ENCODE assay signal across 9 cellular contexts in genomic region chr2:10091182-10091932, GRCh38. TPM values are rescaled to one million over a fixed set of nuclear protein-coding genes. Genes with fewer than 3 reads are reported as not detected.
DNase-seq lines count a peak whose midpoint lies in the region; ATAC-seq and TF ChIP-seq lines count a peak whose summit lies in the region.
"Had no signal": no experiment of that assay in that cellular context is flagged by ENCODE, and none has a peak within 500 bp of the region (broad histone marks: within the 10 kb centered on the region; RNA-seq: fewer than 3 reads in every experiment).

No MANE protein-coding gene starts in this region.

- TF ChIP-seq CTCF in endodermal cell (conservative IDR thresholded peaks at IDR 0.05) = no peak

- H4K8ac ChIP-seq in mesendoderm (ENCODE audit: low read depth, low read length) = no peak overlapping the region

- H3K27ac Mint-ChIP-seq in activated T-helper 2 cell treated with anti-CD3 and anti-CD28 coated beads, Interferon-gamma antibody, Interleukin-2, Interleukin-4, amounts not matched to agents 10 μg/mL and 5 μg/mL and 100 μg/mL, durations not matched to agents 14 hours and 24 hours and 36 hours = no peak overlapping the region
- peak overlapping the region; percentile 26 for H3K27ac Mint-ChIP-seq in memory B cell
- H3K27ac Mint-ChIP-seq in endodermal cell = no peak overlapping the region

- H3K27me3 Mint-ChIP-seq in activated T-helper 2 cell treated with anti-CD3 and anti-CD28 coated beads, Interferon-gamma antibody, Interleukin-2, Interleukin-4, amounts not matched to agents 10 μg/mL and 5 μg/mL and 100 μg/mL, durations not matched to agents 14 hours and 24 hours and 36 hours (ENCODE audit: low read depth) = peaks cover 52% of the 10 kb centered on the region
- H3K27me3 Mint-ChIP-seq in memory B cell = peaks cover 21% of the 10 kb centered on the region
- peaks cover 18% of the 10 kb centered on the region for H3K27me3 Mint-ChIP-seq in endodermal cell (ENCODE audit: insufficient read depth)

- no peak overlapping the region for H2BK120ac ChIP-seq in mesendoderm (ENCODE audit: low read depth, low read length)

- peaks cover 30 to 49% (median 40%) of the 10 kb centered on the region in 11 experiments for H3K27me3 ChIP-seq in BLaER1 treated with 17β-estradiol and CSF1 and Interleukin-3, amounts not matched to agents 10 nM and 100 nM
- no peaks in the 10 kb centered on the region for H3K27me3 ChIP-seq in mesendoderm (ENCODE audit: insufficient read depth, low read length, poor library complexity)
- H3K27me3 ChIP-seq in endodermal cell (ENCODE audit: control insufficient read depth, insufficient read depth, low read length, poor library complexity, severe bottlenecking) = no peaks in the 10 kb centered on the region
- H3K27me3 ChIP-seq: cardiac muscle cell had no signal

- no peaks in the 10 kb centered on the region for H3K79me2 ChIP-seq in mesendoderm (ENCODE audit: control insufficient read depth, insufficient read depth, low read length)

- peaks cover 13 to 22% (median 19%) of the 10 kb centered on the region in 11 experiments for H3K9me3 ChIP-seq in BLaER1 treated with 17β-estradiol and CSF1 and Interleukin-3, amounts not matched to agents 10 nM and 100 nM (replicated peaks in 1 of 11)
- H3K9me3 ChIP-seq in endodermal cell (ENCODE audit: control insufficient read depth, low read length) = no peaks in the 10 kb centered on the region

- DNase-seq in activated T-helper 2 cell treated with anti-CD3 and anti-CD28 coated beads, Interferon-gamma antibody, Interleukin-2, Interleukin-4, amounts not matched to agents 10 μg/mL and 5 μg/mL and 100 μg/mL, durations not matched to agents 14 hours and 24 hours and 36 hours (ENCODE audit: low spot score) = no peak
- DNase-seq in memory B cell (ENCODE audit: low spot score in 2 of 2) = peak in 1 of 2 donors; percentile 29
- no peak for DNase-seq in NCI-H2227 (lab: John Stamatoyannopoulos, UW; ENCODE audit: unreplicated experiment)
- DNase-seq in mesendoderm = no peak
- DNase-seq in endodermal cell = no peak

- no CpG with 5 or more reads among the region's 52 CpGs for WGBS in mesendoderm (ENCODE audit: extremely low coverage, insufficient coverage, low lambda C conversion rate)
- 95% methylated on average over 27 to 52 of the region's 52 CpGs for WGBS in endodermal cell (ENCODE audit: insufficient coverage in 1 of 2, insufficient read length in 1 of 2), 2 experiments

- peak overlapping the region; percentile 28 to 63 (median 46); a peak in 18 of 20 replicates for H3K4me3 ChIP-seq in BLaER1 treated with 17β-estradiol and CSF1 and Interleukin-3, amounts not matched to agents 10 nM and 100 nM
- H3K4me3 ChIP-seq in mesendoderm (ENCODE audit: low read length) = no peak overlapping the region
- H3K4me3 ChIP-seq in endodermal cell (ENCODE audit: low read length) = no peak overlapping the region
- H3K4me3 ChIP-seq: cardiac muscle cell had no signal

- H3K79me1 ChIP-seq in mesendoderm (ENCODE audit: low read length) = no peaks in the 10 kb centered on the region

- H3K9ac ChIP-seq in BLaER1 treated with 17β-estradiol and CSF1 and Interleukin-3, amounts not matched to agents 10 nM and 100 nM = peak overlapping the region in 2 of 11 experiments; percentile 12 to 37; a peak in 2 of 22 replicates
- H3K9ac ChIP-seq in mesendoderm (ENCODE audit: low read length) (no peak overlapping the region), endodermal cell (ENCODE audit: extremely low read depth, low read length, poor library complexity, severe bottlenecking) (no peak overlapping the region)

- no peak overlapping the region for H3K27ac ChIP-seq in BLaER1 treated with 17β-estradiol and CSF1 and Interleukin-3, amounts not matched to agents 10 nM and 100 nM
- no peak overlapping the region for H3K27ac ChIP-seq in mesendoderm (ENCODE audit: low read depth, low read length)
- H3K27ac ChIP-seq in endodermal cell (ENCODE audit: low read depth, low read length) = no peak overlapping the region
- H3K27ac ChIP-seq: cardiac muscle cell had no signal

- H3K4me2 ChIP-seq in BLaER1 treated with 17β-estradiol and CSF1 and Interleukin-3, amounts not matched to agents 10 nM and 100 nM = peak overlapping the region; percentile 63 to 80 (median 76)
- H3K4me2 ChIP-seq in mesendoderm (ENCODE audit: low read length) = no peak overlapping the region

- no peak overlapping the region for H2BK15ac ChIP-seq in mesendoderm (replicated peaks; ENCODE audit: low read depth)

- peaks cover 10% of the 10 kb centered on the region for H3K4me1 Mint-ChIP-seq in activated T-helper 2 cell treated with anti-CD3 and anti-CD28 coated beads, Interferon-gamma antibody, Interleukin-2, Interleukin-4, amounts not matched to agents 10 μg/mL and 5 μg/mL and 100 μg/mL, durations not matched to agents 14 hours and 24 hours and 36 hours (ENCODE audit: low read depth)
- H3K4me1 Mint-ChIP-seq in memory B cell = peaks cover 7% of the 10 kb centered on the region
- H3K4me1 Mint-ChIP-seq in endodermal cell = peaks cover 9% of the 10 kb centered on the region

- H4K5ac ChIP-seq in mesendoderm (ENCODE audit: low read length) = no peak overlapping the region

- no peaks in the 10 kb centered on the region for H4K20me1 ChIP-seq in BLaER1 treated with 17β-estradiol and CSF1 and Interleukin-3, amounts not matched to agents 10 nM and 100 nM

- no peaks in the 10 kb centered on the region for H3K36me3 ChIP-seq in BLaER1 treated with 17β-estradiol and CSF1 and Interleukin-3, amounts not matched to agents 10 nM and 100 nM
- no peaks in the 10 kb centered on the region for H3K36me3 ChIP-seq in mesendoderm (ENCODE audit: control insufficient read depth, insufficient read depth, low read length)
- no peaks in the 10 kb centered on the region for H3K36me3 ChIP-seq in endodermal cell (ENCODE audit: control insufficient read depth, insufficient read depth, low read length)
- H3K36me3 ChIP-seq: cardiac muscle cell had no signal

- H3K36me3 Mint-ChIP-seq in activated T-helper 2 cell treated with anti-CD3 and anti-CD28 coated beads, Interferon-gamma antibody, Interleukin-2, Interleukin-4, amounts not matched to agents 10 μg/mL and 5 μg/mL and 100 μg/mL, durations not matched to agents 14 hours and 24 hours and 36 hours (ENCODE audit: low read depth) = peaks cover 6% of the 10 kb centered on the region
- H3K36me3 Mint-ChIP-seq in memory B cell = no peaks in the 10 kb centered on the region
- H3K36me3 Mint-ChIP-seq in endodermal cell (ENCODE audit: low read depth) = no peaks in the 10 kb centered on the region

- ATAC-seq in HG02763 (IDR thresholded peaks at IDR 0.05; ENCODE audit: unreplicated experiment) (peak; percentile 34), memory B cell (ENCODE audit: low read depth) (peak; percentile 55), GM19467 (IDR thresholded peaks at IDR 0.05; ENCODE audit: unreplicated experiment) (no peak)

- H2AK5ac ChIP-seq in mesendoderm (ENCODE audit: low read length) = no peak overlapping the region

- intact Hi-C loops in activated T-helper 2 cell treated with anti-CD3 and anti-CD28 coated beads, Interferon-gamma antibody, Interleukin-2, Interleukin-4, amounts not matched to agents 10 μg/mL and 5 μg/mL and 100 μg/mL, durations not matched to agents 14 hours and 24 hours and 36 hours (cut with micrococcal nuclease) = no loop called here

- H3K4me1 ChIP-seq in BLaER1 treated with 17β-estradiol and CSF1 and Interleukin-3, amounts not matched to agents 10 nM and 100 nM = peaks cover 5 to 13% (median 6%) of the 10 kb centered on the region in 10 experiments; a peak in 15 of 20 replicates
- no peaks in the 10 kb centered on the region for H3K4me1 ChIP-seq in mesendoderm (ENCODE audit: control insufficient read depth, low read depth, low read length)
- peaks cover 4% of the 10 kb centered on the region for H3K4me1 ChIP-seq in endodermal cell (ENCODE audit: control insufficient read depth, insufficient read depth, low read length)

- no peak overlapping the region for H3K23ac ChIP-seq in mesendoderm (ENCODE audit: low read length)

- H2BK5ac ChIP-seq in mesendoderm (ENCODE audit: low read length) = no peak overlapping the region

- no peak overlapping the region for H3K4ac ChIP-seq in mesendoderm (ENCODE audit: low read depth, low read length)

- H3K9me3 Mint-ChIP-seq in activated T-helper 2 cell treated with anti-CD3 and anti-CD28 coated beads, Interferon-gamma antibody, Interleukin-2, Interleukin-4, amounts not matched to agents 10 μg/mL and 5 μg/mL and 100 μg/mL, durations not matched to agents 14 hours and 24 hours and 36 hours = no peaks in the 10 kb centered on the region
- H3K9me3 Mint-ChIP-seq in memory B cell (no peaks in the 10 kb centered on the region), endodermal cell (peaks cover 8% of the 10 kb centered on the region)

- H3K56ac ChIP-seq in mesendoderm (ENCODE audit: low read length) = no peak overlapping the region

- peak overlapping the region; percentile 70 for H3K4me3 Mint-ChIP-seq in activated T-helper 2 cell treated with anti-CD3 and anti-CD28 coated beads, Interferon-gamma antibody, Interleukin-2, Interleukin-4, amounts not matched to agents 10 μg/mL and 5 μg/mL and 100 μg/mL, durations not matched to agents 14 hours and 24 hours and 36 hours (ENCODE audit: low read depth)
- peak overlapping the region; percentile 90 for H3K4me3 Mint-ChIP-seq in memory B cell
- H3K4me3 Mint-ChIP-seq in endodermal cell = no peak overlapping the region

- H3K18ac ChIP-seq in mesendoderm (ENCODE audit: low read length) = no peak overlapping the region

RNA-seq across cellular contexts. Expression of gene CYS1, which starts 11.1 kb away (rescaled TPM):
- 0.78 and 0.89 TPM in 2 replicates for total RNA-seq in activated T-helper 2 cell treated with anti-CD3 and anti-CD28 coated beads, Interferon-gamma antibody, Interleukin-2, Interleukin-4, amounts not matched to agents 10 μg/mL and 5 μg/mL and 100 μg/mL, durations not matched to agents 14 hours and 24 hours and 36 hours
- 0.08 TPM for polyA plus RNA-seq in mesendoderm (2013, experiment 1 of 2)
- 0.06 TPM for polyA plus RNA-seq in mesendoderm (2013, experiment 2 of 2)
- total RNA-seq in endodermal cell = under 1 TPM; 0.29 to 0.44 TPM
- polyA plus RNA-seq in endodermal cell (2013, experiment 1 of 2) = 0.14 TPM
- 0.50 TPM for polyA plus RNA-seq in endodermal cell (2013, experiment 2 of 2)

RNA-seq across cellular contexts. Expression of gene RRM2, which starts 31.2 kb away (rescaled TPM):
- total RNA-seq in activated T-helper 2 cell treated with anti-CD3 and anti-CD28 coated beads, Interferon-gamma antibody, Interleukin-2, Interleukin-4, amounts not matched to agents 10 μg/mL and 5 μg/mL and 100 μg/mL, durations not matched to agents 14 hours and 24 hours and 36 hours = 374 TPM in 2 replicates
- polyA plus RNA-seq in mesendoderm (2013, experiment 1 of 2) = 212 TPM
- polyA plus RNA-seq in mesendoderm (2013, experiment 2 of 2) = 210 TPM
- 100 to 1,000 TPM; 142 to 157 TPM for total RNA-seq in endodermal cell
- polyA plus RNA-seq in endodermal cell (2013, experiment 1 of 2) = 152 TPM
- polyA plus RNA-seq in endodermal cell (2013, experiment 2 of 2) = 130 TPM

RNA-seq across cellular contexts. Expression of gene KLF11, which starts 48.0 kb away (rescaled TPM):
- 7.9 and 9.2 TPM in 2 replicates for total RNA-seq in activated T-helper 2 cell treated with anti-CD3 and anti-CD28 coated beads, Interferon-gamma antibody, Interleukin-2, Interleukin-4, amounts not matched to agents 10 μg/mL and 5 μg/mL and 100 μg/mL, durations not matched to agents 14 hours and 24 hours and 36 hours
- polyA plus RNA-seq in mesendoderm (2013, experiment 1 of 2) = 5.2 TPM
- 5.3 TPM for polyA plus RNA-seq in mesendoderm (2013, experiment 2 of 2)
- 10 to 100 TPM in 1 of 2 donors, 1 to 10 TPM in 1; 9.3 to 13.1 TPM for total RNA-seq in endodermal cell
- polyA plus RNA-seq in endodermal cell (2013, experiment 1 of 2) = 11.6 TPM
- 11.6 TPM for polyA plus RNA-seq in endodermal cell (2013, experiment 2 of 2)

Comparison
In these comparisons a context has a peak if more than half of its experiments do, and no peak if none do; other contexts are left out.
1. H3K4me3 ChIP-seq: peak in BLaER1 treated with 17β-estradiol and CSF1 and Interleukin-3, amounts not matched to agents 10 nM and 100 nM (10 of 10); none in mesendoderm (single experiment) and endodermal cell (single experiment).